In the genomic region with DNA sequence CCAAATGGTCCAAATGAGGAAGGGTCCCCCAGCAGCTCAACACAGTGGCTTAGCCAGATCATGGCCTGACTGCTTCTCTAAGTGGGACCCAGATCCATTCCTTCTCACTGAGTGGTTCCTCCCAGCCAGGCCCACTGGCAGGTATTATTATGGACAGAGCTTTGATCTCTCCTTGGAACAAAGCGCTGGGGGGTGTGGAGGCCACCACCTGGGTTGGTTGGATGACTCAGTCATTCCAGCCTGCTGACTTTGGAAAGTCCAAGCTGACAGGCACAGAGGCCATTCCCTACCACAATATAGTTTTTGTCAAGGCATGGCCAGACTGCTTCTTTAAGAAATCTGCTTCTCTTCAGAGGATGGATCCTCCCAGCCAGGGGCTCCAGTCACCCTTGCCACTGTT, we compare ENCODE assay signal across 27 cellular contexts.
DNase-seq lines count a peak whose midpoint lies in the region; ATAC-seq and TF ChIP-seq lines count a peak whose summit lies in the region.
"Had no signal": no experiment of that assay in that cellular context is flagged by ENCODE, and none has a peak within 500 bp of the region (broad histone marks: within the 10 kb centered on the region; RNA-seq: fewer than 3 reads in every experiment).

No MANE protein-coding gene starts in this region.

- no peaks in the 10 kb centered on the region for H3K27me3 ChIP-seq in CD8-positive, alpha-beta T cell (ENCODE audit: insufficient read depth, low read length)
- H3K27me3 ChIP-seq: body of pancreas, ovary, Peyer's patch, testis had no signal

- no peaks in the 10 kb centered on the region for H3K4me1 ChIP-seq in CD8-positive, alpha-beta T cell (ENCODE audit: insufficient read depth, low read length)
- H3K4me1 ChIP-seq: body of pancreas, Peyer's patch, testis had no signal

- H3K36me3 Mint-ChIP-seq in activated T-helper 1 cell treated with anti-CD3 and anti-CD28 coated beads, Interleukin-12 subunit alpha, Interleukin-12 subunit beta, Interleukin-2, Interleukin-4 antibody, amounts not matched to agents 30 ng/mL and 10 ng/mL and 1 ng/mL, durations not matched to agents 14 hours and 24 hours and 36 hours (ENCODE audit: low read depth), result peaks cover 12% of the 10 kb centered on the region
- peaks cover 37% of the 10 kb centered on the region for H3K36me3 Mint-ChIP-seq in CD8-positive, alpha-beta T cell

- intact Hi-C loops in activated T-helper 1 cell treated with anti-CD3 and anti-CD28 coated beads, Interleukin-12 subunit alpha, Interleukin-12 subunit beta, Interleukin-2, Interleukin-4 antibody, amounts not matched to agents 30 ng/mL and 10 ng/mL and 1 ng/mL, durations not matched to agents 14 hours and 24 hours and 36 hours (cut with micrococcal nuclease), result no loop called here
- intact Hi-C loops in CD8-positive, alpha-beta T cell (cut with DNase I, micrococcal nuclease), result no loop called here

- H3K4me3 ChIP-seq in CD8-positive, alpha-beta T cell (ENCODE audit: low read depth, low read length), result no peak overlapping the region
- H3K4me3 ChIP-seq: body of pancreas, ovary, Peyer's patch, testis had no signal

- no peaks in the 10 kb centered on the region for H3K9me3 ChIP-seq in CD8-positive, alpha-beta T cell (ENCODE audit: low read length)
- H3K9me3 ChIP-seq: body of pancreas, ovary, testis had no signal

- POLR2A ChIA-PET in CD8-positive, alpha-beta T cell (lab: Charles Lee), result no interaction called here

- peak; percentile 5 for DNase-seq in AG08396 (ENCODE audit: low spot score)
- peak; percentile 46 for DNase-seq in HT1080 (ENCODE audit: low read depth)
- peak; percentile 56 for DNase-seq in astrocyte of the hippocampus (ENCODE audit: low read depth, low spot score)
- DNase-seq in iPS-NIHi7 (ENCODE audit: extremely low spot score), result peak; percentile 13
- DNase-seq in hippocampal formation (lab: John Stamatoyannopoulos, UW), result no peak
- no peak for DNase-seq in activated T-helper 1 cell treated with anti-CD3 and anti-CD28 coated beads, Interleukin-12 subunit alpha, Interleukin-12 subunit beta, Interleukin-2, Interleukin-4 antibody, amounts not matched to agents 30 ng/mL and 10 ng/mL and 1 ng/mL, durations not matched to agents 14 hours and 24 hours and 36 hours (ENCODE audit: low spot score)
- DNase-seq in CD8-positive, alpha-beta T cell, result no peak
- DNase-seq: ACHN; activated T-cell treated with anti-CD3 and anti-CD28 coated beads, Interleukin-2, amount 50 U/mL, for 48 hours; DMS 273 treated with DMSO at 0.1 percent for 48 hours; hypothalamus; Kasumi-1; naive thymus-derived CD4-positive, alpha-beta T cell; NCI-H1105; NCI-H2081 treated with DMSO at 0.1 percent for 48 hours; NCI-H510A; NK-92 treated with Interleukin-12 subunit alpha and Interleukin-12 subunit beta, amount 100 ng/mL, for 24 hours; ovary; Peyer's patch; right cardiac atrium; testis had no signal

- no peak overlapping the region for H3K27ac Mint-ChIP-seq in activated T-helper 1 cell treated with anti-CD3 and anti-CD28 coated beads, Interleukin-12 subunit alpha, Interleukin-12 subunit beta, Interleukin-2, Interleukin-4 antibody, amounts not matched to agents 30 ng/mL and 10 ng/mL and 1 ng/mL, durations not matched to agents 14 hours and 24 hours and 36 hours
- H3K27ac Mint-ChIP-seq in CD8-positive, alpha-beta T cell, result no peak overlapping the region
- H3K27ac Mint-ChIP-seq: activated naive CD4-positive, alpha-beta T cell treated with anti-CD3 and anti-CD28 coated beads, Interleukin-2, amount 50 U/mL, for 72 hours; dendritic cell treated with granulocyte-macrophage colony-stimulating factor and Interleukin-4, amounts not matched to agents 40 ng/mL and 50 ng/mL, for 4 days; memory B cell had no signal

- H3K4me3 Mint-ChIP-seq in activated T-helper 1 cell treated with anti-CD3 and anti-CD28 coated beads, Interleukin-12 subunit alpha, Interleukin-12 subunit beta, Interleukin-2, Interleukin-4 antibody, amounts not matched to agents 30 ng/mL and 10 ng/mL and 1 ng/mL, durations not matched to agents 14 hours and 24 hours and 36 hours, result no peak overlapping the region
- H3K4me3 Mint-ChIP-seq in CD8-positive, alpha-beta T cell, result no peak overlapping the region
- H3K4me3 Mint-ChIP-seq: dendritic cell treated with granulocyte-macrophage colony-stimulating factor and Interleukin-4, amounts not matched to agents 40 ng/mL and 50 ng/mL, for 4 days; memory B cell; naive thymus-derived CD4-positive, alpha-beta T cell had no signal

- H3K36me3 ChIP-seq in CD8-positive, alpha-beta T cell (ENCODE audit: insufficient read depth, low read length), result no peaks in the 10 kb centered on the region
- H3K36me3 ChIP-seq: ovary, Peyer's patch had no signal

- H3K27me3 Mint-ChIP-seq in activated T-helper 1 cell treated with anti-CD3 and anti-CD28 coated beads, Interleukin-12 subunit alpha, Interleukin-12 subunit beta, Interleukin-2, Interleukin-4 antibody, amounts not matched to agents 30 ng/mL and 10 ng/mL and 1 ng/mL, durations not matched to agents 14 hours and 24 hours and 36 hours (ENCODE audit: insufficient read depth), result no peaks in the 10 kb centered on the region
- H3K27me3 Mint-ChIP-seq in CD8-positive, alpha-beta T cell (ENCODE audit: low read depth), result no peaks in the 10 kb centered on the region
- H3K27me3 Mint-ChIP-seq: dendritic cell treated with granulocyte-macrophage colony-stimulating factor and Interleukin-4, amounts not matched to agents 40 ng/mL and 50 ng/mL, for 4 days; memory B cell; naive thymus-derived CD4-positive, alpha-beta T cell had no signal

- H3K4me1 Mint-ChIP-seq in activated T-helper 1 cell treated with anti-CD3 and anti-CD28 coated beads, Interleukin-12 subunit alpha, Interleukin-12 subunit beta, Interleukin-2, Interleukin-4 antibody, amounts not matched to agents 30 ng/mL and 10 ng/mL and 1 ng/mL, durations not matched to agents 14 hours and 24 hours and 36 hours (ENCODE audit: low read depth), result peaks cover 10% of the 10 kb centered on the region
- H3K4me1 Mint-ChIP-seq in CD8-positive, alpha-beta T cell (ENCODE audit: low read depth), result peaks cover 2% of the 10 kb centered on the region
- H3K4me1 Mint-ChIP-seq: memory B cell had no signal

- no peak for TF ChIP-seq CTCF in CD8-positive, alpha-beta T cell (IDR thresholded peaks at IDR 0.05)

- peaks cover 32% of the 10 kb centered on the region for H3K9me3 Mint-ChIP-seq in activated T-helper 1 cell treated with anti-CD3 and anti-CD28 coated beads, Interleukin-12 subunit alpha, Interleukin-12 subunit beta, Interleukin-2, Interleukin-4 antibody, amounts not matched to agents 30 ng/mL and 10 ng/mL and 1 ng/mL, durations not matched to agents 14 hours and 24 hours and 36 hours
- peaks cover 29% of the 10 kb centered on the region for H3K9me3 Mint-ChIP-seq in CD8-positive, alpha-beta T cell

- no peak overlapping the region for H3K27ac ChIP-seq in CD8-positive, alpha-beta T cell (ENCODE audit: low read depth, low read length)
- H3K27ac ChIP-seq: body of pancreas, C4-2B, ovary, Peyer's patch, testis had no signal

- no peak for ATAC-seq in GM21390 (IDR thresholded peaks at IDR 0.05; ENCODE audit: unreplicated experiment)
- no peak for ATAC-seq in CD8-positive, alpha-beta T cell
- ATAC-seq: activated naive CD4-positive, alpha-beta T cell treated with anti-CD3 and anti-CD28 coated beads, Interleukin-2, amount 50 U/mL, for 72 hours; body of pancreas; naive thymus-derived CD4-positive, alpha-beta T cell; right cardiac atrium had no signal

- CTCF ChIA-PET in CD8-positive, alpha-beta T cell (lab: Charles Lee), result interaction anchor here (0.7 to 1.2 kb wide), 2 partner anchors 21 to 226 kb away, joined by 3 to 4 read pairs; no protein-coding TSS in a partner anchor

Comparison
In these comparisons a context has a peak if more than half of its experiments do, and no peak if none do; other contexts are left out.
1. DNase-seq: peak in AG08396 (single experiment), HT1080 (single experiment), astrocyte of the hippocampus (single experiment) and iPS-NIHi7 (single experiment); none in hippocampal formation (0 of 2), activated T-helper 1 cell treated with anti-CD3 and anti-CD28 coated beads, Interleukin-12 subunit alpha, Interleukin-12 subunit beta, Interleukin-2, Interleukin-4 antibody, amounts not matched to agents 30 ng/mL and 10 ng/mL and 1 ng/mL, durations not matched to agents 14 hours and 24 hours and 36 hours (single experiment) and CD8-positive, alpha-beta T cell (0 of 7).